26 cellular contexts compared by ENCODE assay signal in genomic region chr5:74391410-74391809, GRCh38.
A peak's percentile ranks its signal among the peaks of the same experiment; 100 is the strongest.
DNase-seq lines count a peak whose midpoint lies in the region; ATAC-seq, FAIRE-seq and TF ChIP-seq lines count a peak whose summit lies in the region.
"Had no signal": no experiment of that assay in that cellular context is flagged by ENCODE, and none has a peak within 500 bp of the region (broad histone marks: within the 10 kb centered on the region; RNA-seq: fewer than 3 reads in every experiment).

No MANE protein-coding gene starts in this region.

- H3K18ac ChIP-seq in trophoblast cell (ENCODE audit: low read length), result no peak overlapping the region

- H3K4me3 ChIP-seq in GM12878 (no peak overlapping the region), trophoblast cell (ENCODE audit: low read depth, low read length) (no peak overlapping the region)
- no peak overlapping the region for H3K4me3 ChIP-seq in effector memory CD4-positive, alpha-beta T cell (ENCODE audit: insufficient read depth, low read depth, low read length, poor library complexity, severe bottlenecking)

- H3K79me2 ChIP-seq in GM12878 (ENCODE audit: control insufficient read depth, insufficient read depth, low read length) (no peaks in the 10 kb centered on the region), trophoblast cell (ENCODE audit: control insufficient read depth, insufficient read depth, low read length, poor library complexity) (peaks cover 2% of the 10 kb centered on the region)

- H2BK12ac ChIP-seq in trophoblast cell (ENCODE audit: low read length), result peak overlapping the region; percentile 84

- peak overlapping the region; percentile 55 for H2BK120ac ChIP-seq in trophoblast cell (ENCODE audit: insufficient read depth, low read length, poor library complexity)

- CTCF ChIA-PET in CD4-positive, alpha-beta T cell (lab: Charles Lee), result interaction anchor here (0.6 to 0.7 kb wide), 3 partner anchors 9 to 699 kb away, joined by 3 to 5 read pairs (median 3); no protein-coding TSS in a partner anchor
- CTCF ChIA-PET in GM12878 (lab: Yijun Ruan, JAX), result interaction anchor here (0.6 to 1.9 kb wide), 7 partner anchors 11 to 487 kb away, joined by 3 to 5 read pairs (median 4); no protein-coding TSS in a partner anchor

- no peak for DNase-seq in CD4-positive, alpha-beta T cell
- peak; percentile 29 for DNase-seq in NAMALWA (ENCODE audit: low spot score)
- no peak for DNase-seq in GM12878 (ENCODE audit: low read depth, low spot score)
- peak in 1 of 2 donors; percentile 34 for DNase-seq in trophoblast cell
- no peak for DNase-seq in DMS79 (lab: John Stamatoyannopoulos, UW)
- no peak for DNase-seq in effector memory CD4-positive, alpha-beta T cell
- DNase-seq: H9; HFFc6; KBM-7; MM.1S; NCI-H1105; NCI-H146; NCI-H2029; NCI-H226; NCI-H510A treated with DMSO at 0.1 percent for 48 hours; NCI-H774; NK-92 treated with Interleukin-12 subunit alpha and Interleukin-12 subunit beta, amount 100 ng/mL, for 24 hours; Right ventricle myocardium superior; SW 1271 had no signal

- H3K9me3 Mint-ChIP-seq in CD4-positive, alpha-beta T cell, result no peaks in the 10 kb centered on the region
- H3K9me3 Mint-ChIP-seq: H9, HFFc6 had no signal

- SMC1A ChIA-PET in GM12878 (lab: Charles Lee; ENCODE audit: uncharacterized antibody, unreplicated experiment), result interaction anchor here (0.6 to 2.0 kb wide), 6 partner anchors 10 to 248 kb away, joined by 3 to 6 read pairs (median 4); no protein-coding TSS in a partner anchor

- H3K79me1 ChIP-seq in trophoblast cell (ENCODE audit: low read length), result peaks cover 30% of the 10 kb centered on the region

- no peaks in the 10 kb centered on the region for H3K36me3 ChIP-seq in GM12878 (ENCODE audit: control insufficient read depth in 2 of 2, insufficient read depth in 2 of 2, low read length in 1 of 2)
- H3K36me3 ChIP-seq in trophoblast cell (ENCODE audit: control insufficient read depth in 1 of 2, insufficient read depth in 2 of 2, low read length in 2 of 2), result no peaks in the 10 kb centered on the region
- no peaks in the 10 kb centered on the region for H3K36me3 ChIP-seq in effector memory CD4-positive, alpha-beta T cell (ENCODE audit: control insufficient read depth, insufficient read depth, low read length)

- no peaks in the 10 kb centered on the region for H3K36me3 Mint-ChIP-seq in CD4-positive, alpha-beta T cell (ENCODE audit: low read depth)
- H3K36me3 Mint-ChIP-seq: CD14-positive monocyte had no signal

- no peak for TF ChIP-seq CTCF in CD4-positive, alpha-beta T cell (IDR thresholded peaks at IDR 0.05)
- no peak for TF ChIP-seq CTCF in GM12878 (IDR thresholded peaks at IDR 0.05 in 2 of 3, conservative IDR thresholded peaks at IDR 0.05 in 1 of 3; ENCODE audit: control insufficient read depth in 2 of 3, extremely low read depth in 1 of 3, insufficient read depth in 1 of 3, low read depth in 3 of 3, low read length in 3 of 3)

- POLR2A ChIA-PET in CD4-positive, alpha-beta T cell (lab: Charles Lee), result no interaction called here
- POLR2A ChIA-PET in GM12878 (lab: Charles Lee), result interaction anchor here (0.7 to 1.1 kb wide), 3 partner anchors 68 to 249 kb away, joined by 3 to 4 read pairs (median 3); partner anchors contain the start of gene ENC1

- in situ Hi-C loops in GM12878 (cut with MboI), result no loop called here

- H3K9ac ChIP-seq in GM12878 (ENCODE audit: control insufficient read depth, insufficient read depth, low read length) (no peak overlapping the region), trophoblast cell (ENCODE audit: low read length) (no peak overlapping the region)

- no peak overlapping the region for H3K27ac Mint-ChIP-seq in CD4-positive, alpha-beta T cell
- H3K27ac Mint-ChIP-seq: B cell, CD14-positive monocyte, H9, HFFc6 had no signal

- H2AK5ac ChIP-seq in trophoblast cell (ENCODE audit: low read length), result no peak overlapping the region

- no peak for FAIRE-seq in GM12878 (lab: Jason Lieb, UNC)
- FAIRE-seq: G401.6, GM19239, RCC 7860 had no signal

- no peak overlapping the region for H3K4me3 Mint-ChIP-seq in CD4-positive, alpha-beta T cell
- H3K4me3 Mint-ChIP-seq: B cell, CD14-positive monocyte, H9, HFFc6 had no signal

- no peaks in the 10 kb centered on the region for H3K27me3 Mint-ChIP-seq in CD4-positive, alpha-beta T cell
- H3K27me3 Mint-ChIP-seq: B cell had no signal

- no peak overlapping the region for H3K14ac ChIP-seq in trophoblast cell (ENCODE audit: low read length)

- H3K4me1 ChIP-seq in GM12878 (ENCODE audit: control insufficient read depth, insufficient read depth, low read length) (peaks cover 14% of the 10 kb centered on the region), trophoblast cell (ENCODE audit: control insufficient read depth in 1 of 2, insufficient read depth in 2 of 2, low read length in 2 of 2) (peaks cover 20 to 26% of the 10 kb centered on the region in 2 experiments)
- no peaks in the 10 kb centered on the region for H3K4me1 ChIP-seq in effector memory CD4-positive, alpha-beta T cell (ENCODE audit: control insufficient read depth, insufficient read depth, low read length, poor library complexity, severe bottlenecking)

- intact Hi-C loops in CD4-positive, alpha-beta T cell (cut with DNase I, micrococcal nuclease), result no loop called here
- intact Hi-C loops in GM12878 (cut with micrococcal nuclease; ENCODE audit: unreplicated experiment), result no loop called here

- no peak for TF ChIP-seq EP300 in GM12878 (IDR thresholded peaks at IDR 0.05; ENCODE audit: borderline replicate concordance in 1 of 2, control insufficient read depth in 1 of 2, low read depth in 2 of 2, low read length in 2 of 2)

- no TSS peak for BruUV-seq in GM12878 (replicated peaks; lab: Mats Ljungman, UMichigan)

- H3K23ac ChIP-seq in trophoblast cell (ENCODE audit: low read length), result no peak overlapping the region

- TF ChIP-seq RAD21 in GM12878 (IDR thresholded peaks at IDR 0.05; ENCODE audit: insufficient read depth, low read depth, low read length), result no peak

- H3K9me3 ChIP-seq in CD4-positive, alpha-beta T cell (ENCODE audit: control insufficient read depth, low read length), result no peaks in the 10 kb centered on the region
- no peaks in the 10 kb centered on the region; the same call in 1 of the 3 replicates for H3K9me3 ChIP-seq in GM12878 (replicated peaks; ENCODE audit: control insufficient read depth, insufficient read depth, low read length)
- H3K9me3 ChIP-seq in trophoblast cell (ENCODE audit: insufficient read depth, low read depth, low read length), result no peaks in the 10 kb centered on the region
- H3K9me3 ChIP-seq in effector memory CD4-positive, alpha-beta T cell (ENCODE audit: control insufficient read depth, low read length), result no peaks in the 10 kb centered on the region

- peak; percentile 62 for ATAC-seq in CD4-positive, alpha-beta T cell (ENCODE audit: poor library complexity)
- ATAC-seq in GM12878 (peak; percentile 76), GM21528 (IDR thresholded peaks at IDR 0.05; ENCODE audit: low FRiP score, unreplicated experiment) (no peak), HG02870 (IDR thresholded peaks at IDR 0.05; ENCODE audit: unreplicated experiment) (no peak)

- H3K4me1 Mint-ChIP-seq in CD4-positive, alpha-beta T cell (ENCODE audit: low read depth), result no peaks in the 10 kb centered on the region
- H3K4me1 Mint-ChIP-seq: B cell had no signal

- H4K20me1 ChIP-seq in GM12878 (ENCODE audit: control insufficient read depth, insufficient read depth), result no peaks in the 10 kb centered on the region

- no peak overlapping the region for H3K4ac ChIP-seq in trophoblast cell (ENCODE audit: low read depth, low read length)

- H2AFZ ChIP-seq in GM12878 (ENCODE audit: control insufficient read depth, low read depth, low read length), result no peak overlapping the region
- H2AFZ ChIP-seq in trophoblast cell (ENCODE audit: insufficient read depth, low read length, poor library complexity), result no peak overlapping the region

- no peak overlapping the region for H4K91ac ChIP-seq in trophoblast cell (ENCODE audit: low read depth, low read length)

- no peaks in the 10 kb centered on the region for H3K27me3 ChIP-seq in CD4-positive, alpha-beta T cell (ENCODE audit: control insufficient read depth, insufficient read depth, low read length)
- no peaks in the 10 kb centered on the region for H3K27me3 ChIP-seq in GM12878 (replicated peaks in 1 of 2; ENCODE audit: control insufficient read depth in 2 of 2, insufficient read depth in 2 of 2, low read length in 1 of 2)
- H3K27me3 ChIP-seq in trophoblast cell (ENCODE audit: insufficient read depth, low read length), result no peaks in the 10 kb centered on the region
- no peaks in the 10 kb centered on the region for H3K27me3 ChIP-seq in effector memory CD4-positive, alpha-beta T cell (replicated peaks; ENCODE audit: control insufficient read depth, insufficient read depth, low read length, poor library complexity, severe bottlenecking)

- no peak overlapping the region for H4K12ac ChIP-seq in trophoblast cell (ENCODE audit: low read depth, low read length)

- H3K27ac ChIP-seq in CD4-positive, alpha-beta T cell (ENCODE audit: low read depth, low read length), result no peak overlapping the region
- H3K27ac ChIP-seq in GM12878 (ENCODE audit: control insufficient read depth, insufficient read depth), result no peak overlapping the region
- no peak overlapping the region for H3K27ac ChIP-seq in trophoblast cell (ENCODE audit: low read depth, low read length)
- no peak overlapping the region for H3K27ac ChIP-seq in effector memory CD4-positive, alpha-beta T cell (ENCODE audit: insufficient read depth, low read length, poor library complexity, severe bottlenecking)

- 52% methylated on average over 3 of the region's 3 CpGs for WGBS in GM12878 (ENCODE audit: insufficient coverage, insufficient replicate concordance, low lambda C conversion rate, missing lambda C conversion rate)
- no CpG with 5 or more reads among the region's 3 CpGs for WGBS in trophoblast cell (ENCODE audit: extremely low coverage, insufficient coverage, insufficient read length)

- peak overlapping the region; percentile 67 for H2BK5ac ChIP-seq in trophoblast cell (ENCODE audit: low read depth, low read length, poor library complexity)

- RAD21 ChIA-PET in GM12878 (lab: Charles Lee; ENCODE audit: unreplicated experiment), result interaction anchor here (0.6 to 1.1 kb wide), 3 partner anchors 34 to 249 kb away, joined by 3 to 4 read pairs (median 4); partner anchors contain the start of gene ENC1

- H4K8ac ChIP-seq in trophoblast cell (ENCODE audit: low read depth, low read length), result no peak overlapping the region

- TF ChIP-seq POLR2A in GM12878 (IDR thresholded peaks at IDR 0.05; ENCODE audit: low read depth, low read length), result no peak

- H3K4me2 ChIP-seq in GM12878 (ENCODE audit: control insufficient read depth, insufficient read depth) (no peak overlapping the region), trophoblast cell (ENCODE audit: low read length) (no peak overlapping the region)

TF ChIP-seq in GM12878, 131 proteins besides CTCF, POLR2A, EP300 and RAD21:
- TF ChIP-seq IKZF1 (conservative IDR thresholded peaks at IDR 0.05), result no peak
- peak; percentile 47; the same call in 1 of the 2 replicates for TF ChIP-seq RAD51 (IDR thresholded peaks at IDR 0.05)
- no peak for TF ChIP-seq ATF3 (IDR thresholded peaks at IDR 0.05; ENCODE audit: borderline replicate concordance, extremely low read depth, low read depth, low read length)

Comparison
In these comparisons a context has a peak if more than half of its experiments do, and no peak if none do; other contexts are left out.
1. ATAC-seq: peak in CD4-positive, alpha-beta T cell (single experiment) and GM12878 (single experiment); none in GM21528 (single experiment) and HG02870 (single experiment).